ENCODE assay signal across 9 cellular contexts in genomic region chr16:19696961-19697360, GRCh38. TPM values are rescaled to one million over a fixed set of nuclear protein-coding genes. Genes with fewer than 3 reads are reported as not detected.
A peak's percentile ranks its signal among the peaks of the same experiment; 100 is the strongest.
DNase-seq lines count a peak whose midpoint lies in the region; ATAC-seq and TF ChIP-seq lines count a peak whose summit lies in the region.
"Had no signal": no experiment of that assay in that cellular context is flagged by ENCODE, and none has a peak within 500 bp of the region (broad histone marks: within the 10 kb centered on the region; RNA-seq: fewer than 3 reads in every experiment).

No MANE protein-coding gene starts in this region.

- no peaks in the 10 kb centered on the region for H3K9me3 ChIP-seq in CD4-positive, alpha-beta memory T cell (ENCODE audit: control insufficient read depth in 1 of 2, low read length in 2 of 2)

- peak overlapping the region; percentile 4 to 85 (median 74) for H3K4me3 Mint-ChIP-seq in CD4-positive, alpha-beta memory T cell
- H3K4me3 Mint-ChIP-seq in chondrocyte (ENCODE audit: unreplicated experiment) (no peak overlapping the region), osteocyte (ENCODE audit: unreplicated experiment) (no peak overlapping the region)

- peaks cover 42 to 67% (median 52%) of the 10 kb centered on the region in 4 donors for H3K4me1 Mint-ChIP-seq in CD4-positive, alpha-beta memory T cell
- H3K4me1 Mint-ChIP-seq in chondrocyte (ENCODE audit: low read depth) = peaks cover 42% of the 10 kb centered on the region
- peaks cover 32% of the 10 kb centered on the region for H3K4me1 Mint-ChIP-seq in osteocyte (ENCODE audit: unreplicated experiment)

- H3K4me1 ChIP-seq in CD4-positive, alpha-beta memory T cell (ENCODE audit: insufficient read depth, low read length) = peaks cover 46% of the 10 kb centered on the region

- no peak overlapping the region for H3K4me3 ChIP-seq in CD4-positive, alpha-beta memory T cell (ENCODE audit: low read length in 2 of 2)

- POLR2A ChIA-PET in CD4-positive, alpha-beta memory T cell (lab: Charles Lee; ENCODE audit: partially characterized antibody) = interaction anchor here (0.9 to 1.3 kb wide), 3 partner anchors 21 to 187 kb away, joined by 4 to 11 read pairs (median 5); partner anchors contain the start of genes GPRC5B, IQCK and KNOP1

- intact Hi-C loops in CD4-positive, alpha-beta memory T cell (cut with micrococcal nuclease) = no loop called here

- TF ChIP-seq CTCF in chondrocyte (IDR thresholded peaks at IDR 0.05) = no peak
- TF ChIP-seq CTCF in osteocyte (IDR thresholded peaks at IDR 0.05) = no peak

- no peak for ATAC-seq in HG03571 (IDR thresholded peaks at IDR 0.05; ENCODE audit: unreplicated experiment)
- no peak for ATAC-seq in HG02981 (IDR thresholded peaks at IDR 0.05; ENCODE audit: unreplicated experiment)

- H3K27ac ChIP-seq in CD4-positive, alpha-beta memory T cell (ENCODE audit: low read depth, low read length) = peak overlapping the region; percentile 27

- no peaks in the 10 kb centered on the region for H3K27me3 Mint-ChIP-seq in CD4-positive, alpha-beta memory T cell
- H3K27me3 Mint-ChIP-seq in chondrocyte (ENCODE audit: low read depth) = no peaks in the 10 kb centered on the region
- no peaks in the 10 kb centered on the region for H3K27me3 Mint-ChIP-seq in osteocyte (ENCODE audit: unreplicated experiment)

- peak overlapping the region; percentile 68 to 94 (median 92) for H3K27ac Mint-ChIP-seq in CD4-positive, alpha-beta memory T cell
- peak overlapping the region; percentile 86 for H3K27ac Mint-ChIP-seq in chondrocyte (ENCODE audit: unreplicated experiment)
- peak overlapping the region; percentile 91 for H3K27ac Mint-ChIP-seq in osteocyte (ENCODE audit: unreplicated experiment)

- DNase-seq in CD4-positive, alpha-beta memory T cell = peak in 2 of 5 donors; percentile 15 to 19
- DNase-seq in NCI-H2029 (lab: John Stamatoyannopoulos, UW) = peak; percentile 69
- DNase-seq in chondrocyte (ENCODE audit: low spot score) = no peak
- DNase-seq in osteocyte (ENCODE audit: extremely low spot score, unreplicated experiment) = no peak
- no peak for DNase-seq in cortex of kidney (lab: John Stamatoyannopoulos, UW)
- DNase-seq in GF-D8 (lab: John Stamatoyannopoulos, UW) = no peak
- DNase-seq: H7 had no signal

- H3K9me3 Mint-ChIP-seq in CD4-positive, alpha-beta memory T cell = no peaks in the 10 kb centered on the region
- no peaks in the 10 kb centered on the region for H3K9me3 Mint-ChIP-seq in chondrocyte (ENCODE audit: low read depth)
- no peaks in the 10 kb centered on the region for H3K9me3 Mint-ChIP-seq in osteocyte (ENCODE audit: unreplicated experiment)

- no peaks in the 10 kb centered on the region for H3K27me3 ChIP-seq in CD4-positive, alpha-beta memory T cell (ENCODE audit: insufficient read depth, low read length)

- peaks cover 33 to 39% of the 10 kb centered on the region in 2 donors for H3K36me3 Mint-ChIP-seq in CD4-positive, alpha-beta memory T cell
- H3K36me3 Mint-ChIP-seq in chondrocyte (ENCODE audit: low read depth) (peaks cover 11% of the 10 kb centered on the region), osteocyte (ENCODE audit: unreplicated experiment) (peaks cover 26% of the 10 kb centered on the region)

- CTCF ChIA-PET in CD4-positive, alpha-beta memory T cell (lab: Charles Lee; ENCODE audit: partially characterized antibody) = interaction anchor here (0.6 to 2.6 kb wide), 12 partner anchors 8 to 190 kb away, joined by 3 to 12 read pairs (median 6); partner anchors contain the start of genes GPRC5B, IQCK and KNOP1

- peaks cover 3% of the 10 kb centered on the region for H3K36me3 ChIP-seq in CD4-positive, alpha-beta memory T cell (ENCODE audit: insufficient read depth, low read length)

RNA-seq across cellular contexts. Expression of gene KNOP1, which starts 21.1 kb away (rescaled TPM):
- total RNA-seq in CD4-positive, alpha-beta memory T cell = 10 to 100 TPM; 15.3 to 16.6 TPM
- 10 to 100 TPM in 1 of 2 donors, 1 to 10 TPM in 1; 4.0 to 15.2 TPM for polyA plus RNA-seq in CD4-positive, alpha-beta memory T cell
- total RNA-seq in chondrocyte (20.0 to 24.7 TPM (median 20.4 TPM) in 3 replicates), osteocyte (24.0 and 24.2 TPM in 2 replicates)

RNA-seq across cellular contexts. Expression of gene IQCK, which starts 21.1 kb away (rescaled TPM):
- 1 to 10 TPM; 1.7 to 3.1 TPM for total RNA-seq in CD4-positive, alpha-beta memory T cell
- 1 to 10 TPM; 1.3 to 4.1 TPM for polyA plus RNA-seq in CD4-positive, alpha-beta memory T cell
- total RNA-seq in chondrocyte = 2.6 to 8.9 TPM (median 3.8 TPM) in 3 replicates
- total RNA-seq in osteocyte = 5.3 and 5.8 TPM in 2 replicates

Comparison
In these comparisons a context has a peak if more than half of its experiments do, and no peak if none do; other contexts are left out.
1. H3K4me3 Mint-ChIP-seq: peak in CD4-positive, alpha-beta memory T cell (8 of 8); none in chondrocyte (single experiment) and osteocyte (single experiment).
2. Peak in every context shown above with its lines, with median percentiles within 50 percentile points of each other: H3K27ac Mint-ChIP-seq.